Comparison of ENCODE assay signal across 6 cellular contexts in genomic region chr2:70633508-70633907, GRCh38.
"Had no signal": no experiment of that assay in that cellular context is flagged by ENCODE, and none has a peak within 500 bp of the region (broad histone marks: within the 10 kb centered on the region; RNA-seq: fewer than 3 reads in every experiment).

No MANE protein-coding gene starts in this region.

- H3K4me3 ChIP-seq: GM23248, GM23338, HAP-1 had no signal

- DNase-seq: GM23248, GOT3, H7, HFFc6 had no signal

- H3K9me3 ChIP-seq: HAP-1 had no signal

- H3K27ac ChIP-seq: GM23248 had no signal

- H3K36me3 ChIP-seq: HAP-1 had no signal

- H3K4me1 ChIP-seq: HAP-1 had no signal
